Comparison of ENCODE assay signal across 17 cellular contexts in the genomic region with DNA sequence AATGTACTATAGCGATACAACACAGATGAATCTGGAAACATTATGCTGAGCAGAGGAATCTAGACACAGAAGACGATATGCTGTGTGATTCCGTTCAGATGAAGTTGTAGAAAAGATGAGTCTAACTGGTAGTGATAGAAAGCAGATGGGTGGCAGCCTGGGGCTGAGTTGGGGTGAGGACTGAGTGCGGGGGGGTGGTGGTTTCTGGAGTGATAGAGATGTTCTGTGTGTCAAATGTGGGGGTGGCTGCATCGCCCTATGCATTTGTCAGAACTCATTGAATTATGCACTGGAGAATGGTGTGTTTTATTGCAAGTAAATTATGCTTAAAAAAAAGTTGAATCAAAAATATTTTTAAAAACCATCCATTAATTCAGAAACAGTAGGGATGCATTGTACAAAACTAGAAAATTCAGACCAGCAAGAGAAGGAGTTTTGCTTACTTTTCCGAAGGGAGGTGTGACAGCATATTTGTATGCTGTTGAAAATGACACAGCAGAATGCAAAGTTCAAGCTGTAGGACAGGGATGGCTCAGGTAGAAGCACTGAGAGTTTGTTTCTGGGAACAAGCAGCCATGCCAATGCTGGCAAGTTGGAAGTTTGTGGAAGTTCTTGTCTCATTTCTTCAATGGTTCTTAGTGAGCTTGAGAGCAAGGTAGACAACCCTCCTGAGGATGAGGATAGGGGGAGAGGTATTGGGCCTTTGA. TPM values are rescaled to one million over a fixed set of nuclear protein-coding genes. Genes with fewer than 3 reads are reported as not detected.
DNase-seq lines count a peak whose midpoint lies in the region; ATAC-seq, FAIRE-seq and TF ChIP-seq lines count a peak whose summit lies in the region.
"Had no signal": no experiment of that assay in that cellular context is flagged by ENCODE, and none has a peak within 500 bp of the region (broad histone marks: within the 10 kb centered on the region; RNA-seq: fewer than 3 reads in every experiment).

No MANE protein-coding gene starts in this region.

- intact Hi-C loops in head of caudate nucleus (cut with DNase I) = no loop called here
- intact Hi-C loops in mucosa of descending colon (cut with DNase I, micrococcal nuclease) = no loop called here

- H3K4me1 ChIP-seq in mucosa of descending colon (ENCODE audit: low read depth) = no peaks in the 10 kb centered on the region

- H3K9me3 ChIP-seq in mucosa of descending colon = no peaks in the 10 kb centered on the region
- H3K9me3 ChIP-seq: HAP-1 had no signal

- H3K4me3 ChIP-seq in mucosa of descending colon = no peak overlapping the region
- H3K4me3 ChIP-seq: HAP-1 had no signal

- TF ChIP-seq CTCF in mucosa of descending colon (IDR thresholded peaks at IDR 0.05) = no peak

- ATAC-seq in SK-N-SH treated with all-trans-retinoic acid at 6 μM for 48 hours (peak; percentile 42; the same call in 2 of the 3 replicates), mucosa of descending colon (no peak), GM19324 (IDR thresholded peaks at IDR 0.05; ENCODE audit: low FRiP score, unreplicated experiment) (no peak)
- ATAC-seq: CD8-positive, alpha-beta T cell had no signal

- H3K36me3 ChIP-seq in mucosa of descending colon (ENCODE audit: low read depth) = no peaks in the 10 kb centered on the region
- H3K36me3 ChIP-seq: HAP-1 had no signal

- FAIRE-seq in HTR-8/SVneo (lab: Jason Lieb, UNC) = peak; percentile 46
- FAIRE-seq: D721Med, G401.6, GM12891, H1 had no signal

- DNase-seq in HTR-8/SVneo (ENCODE audit: insufficient read length, low spot score) (no peak), head of caudate nucleus (peak in 38 of 42 donors; percentile 8 to 86 (median 60)), mucosa of descending colon (no peak), NCI-H2029 treated with DMSO at 0.1 percent for 48 hours (lab: John Stamatoyannopoulos, UW) (no peak)
- DNase-seq: CD8-positive, alpha-beta T cell; COR-L47; DMS153; DMS79 treated with DMSO at 0.1 percent for 48 hours; EL had no signal

TF ChIP-seq in SK-N-SH treated with all-trans-retinoic acid at 6 μM for 48 hours, 23 proteins besides CTCF, POLR2A, EP300 and RAD21:
- no peak for TF ChIP-seq ARNTL (CRISPR knock-in tag; IDR thresholded peaks at IDR 0.05; ENCODE audit: borderline replicate concordance, low read depth)
- TF ChIP-seq, protein P1, sequence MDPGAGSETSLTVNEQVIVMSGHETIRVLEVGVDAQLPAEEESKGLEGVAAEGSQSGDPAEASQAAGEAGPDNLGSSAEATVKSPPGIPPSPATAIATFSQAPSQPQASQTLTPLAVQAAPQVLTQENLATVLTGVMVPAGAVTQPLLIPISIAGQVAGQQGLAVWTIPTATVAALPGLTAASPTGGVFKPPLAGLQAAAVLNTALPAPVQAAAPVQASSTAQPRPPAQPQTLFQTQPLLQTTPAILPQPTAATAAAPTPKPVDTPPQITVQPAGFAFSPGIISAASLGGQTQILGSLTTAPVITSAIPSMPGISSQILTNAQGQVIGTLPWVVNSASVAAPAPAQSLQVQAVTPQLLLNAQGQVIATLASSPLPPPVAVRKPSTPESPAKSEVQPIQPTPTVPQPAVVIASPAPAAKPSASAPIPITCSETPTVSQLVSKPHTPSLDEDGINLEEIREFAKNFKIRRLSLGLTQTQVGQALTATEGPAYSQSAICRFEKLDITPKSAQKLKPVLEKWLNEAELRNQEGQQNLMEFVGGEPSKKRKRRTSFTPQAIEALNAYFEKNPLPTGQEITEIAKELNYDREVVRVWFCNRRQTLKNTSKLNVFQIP (CRISPR knock-in tag; IDR thresholded peaks at IDR 0.05; ENCODE audit: borderline replicate concordance, low read depth) = no peak

RNA-seq across cellular contexts. Expression of a gene that starts 13.0 kb away (rescaled TPM):
- total RNA-seq in mucosa of descending colon = 10 to 100 TPM; 28.9 to 32.8 (median 32.6) TPM

RNA-seq across cellular contexts. Expression of a gene that starts 33.8 kb away (rescaled TPM):
- 1 to 10 TPM in 2 of 3 donors, under 1 TPM in 1; 0.60 to 2.0 (median 1.2) TPM for total RNA-seq in mucosa of descending colon
- total RNA-seq: HT1080 had no signal

RNA-seq across cellular contexts. Expression of a gene that starts 35.5 kb away (rescaled TPM):
- 10 to 100 TPM in 1 of 3 donors, 1 to 10 TPM in 2; 5.8 to 24.4 (median 5.8) TPM for total RNA-seq in mucosa of descending colon

RNA-seq across cellular contexts. Expression of a gene that starts 35.8 kb away (rescaled TPM):
- total RNA-seq in mucosa of descending colon = 10 to 100 TPM; 26.0 to 33.9 (median 27.2) TPM

Comparison
In these comparisons a context has a peak if more than half of its experiments do, and no peak if none do; other contexts are left out.
1. DNase-seq: peak in head of caudate nucleus (38 of 42); none in HTR-8/SVneo (single experiment), mucosa of descending colon (0 of 3) and NCI-H2029 treated with DMSO at 0.1 percent for 48 hours (single experiment).